24 cellular contexts compared by ENCODE assay signal in genomic region chr5:115456539-115456938, GRCh38.
"Had no signal": no experiment of that assay in that cellular context is flagged by ENCODE, and none has a peak within 500 bp of the region (broad histone marks: within the 10 kb centered on the region; RNA-seq: fewer than 3 reads in every experiment).

No MANE protein-coding gene starts in this region.

- H3K4me3 ChIP-seq: esophagus squamous epithelium, heart left ventricle, lung, ovary, stomach, suprapubic skin, tibial nerve had no signal

- FAIRE-seq: TTC549, urothelium cell line had no signal

- ATAC-seq: activated naive CD8-positive, alpha-beta T cell treated with anti-CD3 and anti-CD28 coated beads, Interleukin-2, amount 50 U/mL, for 24 hours; heart left ventricle; natural killer cell treated with Interleukin-12 subunit alpha and Interleukin-12 subunit beta and Interleukin-15 and Interleukin-18, amount 100 ng/mL, for 72 hours; right cardiac atrium; stimulated activated memory B cell treated with anti-CD40 and anti-IgM and Interleukin-4, amounts not matched to agents 10 μg/mL and 1 μg/mL and 100 μg/mL, for 72 hours had no signal

- H3K27me3 ChIP-seq: esophagus squamous epithelium, heart left ventricle, ovary, stomach, suprapubic skin, tibial nerve had no signal

- H3K27ac ChIP-seq: esophagus squamous epithelium, neutrophil, ovary, suprapubic skin had no signal

- DNase-seq: activated CD4-positive, alpha-beta memory T cell treated with anti-CD3 and anti-CD28 coated beads for 36 hours; activated CD4-positive, alpha-beta T cell treated with anti-CD3 and anti-CD28 coated beads for 48 hours; activated effector memory CD4-positive, alpha-beta T cell treated with anti-CD3 and anti-CD28 coated beads, Interleukin-2, amount 50 U/mL, for 16 hours; activated naive CD4-positive, alpha-beta T cell treated with anti-CD3 and anti-CD28 coated beads, Interleukin-2, amount 50 U/mL, for 16 hours; activated naive CD8-positive, alpha-beta T cell treated with anti-CD3 and anti-CD28 coated beads, Interleukin-2, amount 50 U/mL, for 24 hours; activated T-cell treated with anti-CD3 and anti-CD28 coated beads for 4 hours; anterior cingulate cortex; central memory CD4-positive, alpha-beta T cell; esophagus squamous epithelium; heart left ventricle; islet precursor cell; ovary; right cardiac atrium; stimulated activated CD4-positive, alpha-beta T cell treated with anti-CD3 and anti-CD28 coated beads, Interleukin-1b, Interleukin-23, amount 100 ng/mL, for 48 hours; stomach; T-helper 1 cell had no signal

- H3K9me3 ChIP-seq: esophagus squamous epithelium, heart left ventricle, neutrophil, ovary, stomach, suprapubic skin, tibial nerve had no signal

- H3K36me3 ChIP-seq: esophagus squamous epithelium, heart left ventricle, neutrophil, ovary, stomach, suprapubic skin, tibial nerve had no signal
